ENCODE assay signal across 9 cellular contexts in genomic region chr9:128550226-128550625, GRCh38. TPM values are rescaled to one million over a fixed set of nuclear protein-coding genes. Genes with fewer than 3 reads are reported as not detected.
DNase-seq lines count a peak whose midpoint lies in the region; ATAC-seq lines count a peak whose summit lies in the region.
"Had no signal": no experiment of that assay in that cellular context is flagged by ENCODE, and none has a peak within 500 bp of the region (broad histone marks: within the 10 kb centered on the region; RNA-seq: fewer than 3 reads in every experiment).

No MANE protein-coding gene starts in this region.

- no peaks in the 10 kb centered on the region for H3K36me3 Mint-ChIP-seq in natural killer cell treated with Interleukin-12 subunit alpha and Interleukin-12 subunit beta and Interleukin-15 and Interleukin-18, amount 100 ng/mL, for 72 hours

- peak overlapping the region; percentile 69 to 99 for H3K27ac Mint-ChIP-seq in natural killer cell treated with Interleukin-12 subunit alpha and Interleukin-12 subunit beta and Interleukin-15 and Interleukin-18, amount 100 ng/mL, for 72 hours

- no peak overlapping the region for H3K4me3 ChIP-seq in subcutaneous abdominal adipose tissue (ENCODE audit: low read depth in 1 of 5, low read length in 5 of 5)

- H3K27ac ChIP-seq in angular gyrus (ENCODE audit: low read depth, low read length): peak overlapping the region; percentile 92
- H3K27ac ChIP-seq in subcutaneous abdominal adipose tissue (ENCODE audit: low read depth, low read length): peak overlapping the region; percentile 88
- H3K27ac ChIP-seq: 22Rv1 had no signal

- peak overlapping the region; percentile 61 for H3K4me3 Mint-ChIP-seq in natural killer cell treated with Interleukin-12 subunit alpha and Interleukin-12 subunit beta and Interleukin-15 and Interleukin-18, amount 100 ng/mL, for 72 hours

- peak; percentile 24 for DNase-seq in DMS 273 (lab: John Stamatoyannopoulos, UW; ENCODE audit: unreplicated experiment)
- no peak for DNase-seq in DMS 273 treated with DMSO at 0.1 percent for 48 hours (lab: John Stamatoyannopoulos, UW)
- DNase-seq in natural killer cell treated with Interleukin-12 subunit alpha and Interleukin-12 subunit beta and Interleukin-15 and Interleukin-18, amount 100 ng/mL, for 72 hours (ENCODE audit: low spot score): peak; percentile 65
- DNase-seq in NK-92 treated with Interleukin-12 subunit alpha and Interleukin-12 subunit beta, amount 100 ng/mL, for 24 hours (lab: John Stamatoyannopoulos, UW): no peak
- DNase-seq in DMS153 (lab: John Stamatoyannopoulos, UW): no peak

- H3K27me3 Mint-ChIP-seq in natural killer cell treated with Interleukin-12 subunit alpha and Interleukin-12 subunit beta and Interleukin-15 and Interleukin-18, amount 100 ng/mL, for 72 hours: no peaks in the 10 kb centered on the region

- no peaks in the 10 kb centered on the region for H3K9me3 ChIP-seq in subcutaneous abdominal adipose tissue (ENCODE audit: control insufficient read depth in 5 of 5, low read length in 5 of 5)

- H3K36me3 ChIP-seq in subcutaneous abdominal adipose tissue (ENCODE audit: control insufficient read depth in 5 of 5, insufficient read depth in 5 of 5, low read length in 5 of 5): no peaks in the 10 kb centered on the region

- H3K4me1 Mint-ChIP-seq in natural killer cell treated with Interleukin-12 subunit alpha and Interleukin-12 subunit beta and Interleukin-15 and Interleukin-18, amount 100 ng/mL, for 72 hours (ENCODE audit: low read depth in 2 of 2): peaks cover 29 to 31% of the 10 kb centered on the region in 2 donors

- H3K9me3 Mint-ChIP-seq in natural killer cell treated with Interleukin-12 subunit alpha and Interleukin-12 subunit beta and Interleukin-15 and Interleukin-18, amount 100 ng/mL, for 72 hours: no peaks in the 10 kb centered on the region

- H3K9ac ChIP-seq in subcutaneous abdominal adipose tissue (ENCODE audit: low read length in 5 of 5): peak overlapping the region in 1 of 5 donors; percentile 11

- ATAC-seq in natural killer cell treated with Interleukin-12 subunit alpha and Interleukin-12 subunit beta and Interleukin-15 and Interleukin-18, amount 100 ng/mL, for 72 hours: peak; percentile 7 to 54
- no peak for ATAC-seq in GM21529 (IDR thresholded peaks at IDR 0.05; ENCODE audit: unreplicated experiment)

- H3K4me1 ChIP-seq in subcutaneous abdominal adipose tissue (ENCODE audit: control insufficient read depth in 5 of 5, insufficient read depth in 5 of 5, low read length in 5 of 5): peaks cover 9 to 55% (median 49%) of the 10 kb centered on the region in 5 donors

- no peaks in the 10 kb centered on the region for H3K27me3 ChIP-seq in subcutaneous abdominal adipose tissue (ENCODE audit: control insufficient read depth in 5 of 5, insufficient read depth in 4 of 5, low read length in 5 of 5)

RNA-seq across cellular contexts. Expression of gene SPTAN1, which starts 2.2 kb away (rescaled TPM):
- total RNA-seq in natural killer cell treated with Interleukin-12 subunit alpha and Interleukin-12 subunit beta and Interleukin-15 and Interleukin-18, amount 100 ng/mL, for 72 hours: 100 to 1,000 TPM; 243 to 260 TPM

RNA-seq across cellular contexts. Expression of gene GLE1, which starts 45.7 kb away (rescaled TPM):
- 10 to 100 TPM; 40.6 to 41.9 TPM for total RNA-seq in natural killer cell treated with Interleukin-12 subunit alpha and Interleukin-12 subunit beta and Interleukin-15 and Interleukin-18, amount 100 ng/mL, for 72 hours

Comparison
In these comparisons a context has a peak if more than half of its experiments do, and no peak if none do; other contexts are left out.
1. DNase-seq: peak in DMS 273 (single experiment) and natural killer cell treated with Interleukin-12 subunit alpha and Interleukin-12 subunit beta and Interleukin-15 and Interleukin-18, amount 100 ng/mL, for 72 hours (single experiment); none in DMS 273 treated with DMSO at 0.1 percent for 48 hours (single experiment), NK-92 treated with Interleukin-12 subunit alpha and Interleukin-12 subunit beta, amount 100 ng/mL, for 24 hours (single experiment) and DMS153 (single experiment).